Comparison of ENCODE assay signal across 21 cellular contexts in the genomic region with DNA sequence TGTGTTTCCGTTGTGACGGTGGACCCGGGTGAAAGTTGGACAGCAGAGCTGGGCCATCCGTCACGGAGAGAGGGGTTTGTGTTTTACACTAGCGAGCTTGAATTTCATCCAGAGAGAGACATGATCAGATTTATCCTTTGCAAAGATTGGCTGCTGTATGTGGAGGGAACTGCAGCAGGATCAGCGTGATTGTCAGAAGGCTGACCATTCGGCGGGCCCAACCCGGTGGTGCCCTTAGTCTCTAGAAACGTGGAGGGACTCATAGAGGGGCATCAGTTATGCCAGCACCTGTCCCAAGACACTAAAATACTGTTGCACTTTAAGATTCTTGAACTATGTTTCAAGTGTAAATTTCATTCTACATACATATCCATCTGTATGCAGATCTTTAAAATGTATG. TPM values are rescaled to one million over a fixed set of nuclear protein-coding genes. Genes with fewer than 3 reads are reported as not detected.
A peak's percentile ranks its signal among the peaks of the same experiment; 100 is the strongest.
DNase-seq lines count a peak whose midpoint lies in the region; ATAC-seq, FAIRE-seq and TF ChIP-seq lines count a peak whose summit lies in the region.
"Had no signal": no experiment of that assay in that cellular context is flagged by ENCODE, and none has a peak within 500 bp of the region (broad histone marks: within the 10 kb centered on the region; RNA-seq: fewer than 3 reads in every experiment).

No MANE protein-coding gene starts in this region.

- no peak for ATAC-seq in GM21367 (IDR thresholded peaks at IDR 0.05; ENCODE audit: unreplicated experiment)
- ATAC-seq: HepG2 had no signal

- peaks cover 66% of the 10 kb centered on the region for H3F3A ChIP-seq in neural progenitor cell (ENCODE audit: low read depth)

- TF ChIP-seq CTCF in D721Med (IDR thresholded peaks at IDR 0.05; ENCODE audit: insufficient read depth, missing control alignments) (no peak), WERI-Rb-1 (IDR thresholded peaks at IDR 0.05; ENCODE audit: low read depth, low read length) (no peak), endodermal cell (conservative IDR thresholded peaks at IDR 0.05) (no peak), neural progenitor cell (IDR thresholded peaks at IDR 0.05) (no peak)

- H3K4me1 Mint-ChIP-seq in endodermal cell (peaks cover 52% of the 10 kb centered on the region), neural progenitor cell (peaks cover 28% of the 10 kb centered on the region), immature natural killer cell (no peaks in the 10 kb centered on the region)
- H3K4me1 Mint-ChIP-seq: B cell had no signal

- H3K27ac ChIP-seq in WERI-Rb-1 (peak overlapping the region; percentile 26; the same call in 1 of the 2 replicates), endodermal cell (ENCODE audit: low read depth, low read length) (no peak overlapping the region), neural progenitor cell (peak overlapping the region; percentile 48)

- H4K20me1 ChIP-seq in neural progenitor cell (ENCODE audit: low read depth), result peaks cover 73% of the 10 kb centered on the region

- H3K36me3 Mint-ChIP-seq in endodermal cell (ENCODE audit: low read depth) (peaks cover 55% of the 10 kb centered on the region), neural progenitor cell (peaks cover 19% of the 10 kb centered on the region), immature natural killer cell (peaks cover 0 to 3% (median 0%) of the 10 kb centered on the region in 3 donors)

- no peaks in the 10 kb centered on the region for H3K27me3 ChIP-seq in WERI-Rb-1 (ENCODE audit: insufficient read depth, low read depth, severe bottlenecking)
- H3K27me3 ChIP-seq in endodermal cell (ENCODE audit: control insufficient read depth, insufficient read depth, low read length, poor library complexity, severe bottlenecking), result no peaks in the 10 kb centered on the region
- H3K27me3 ChIP-seq in neural progenitor cell, result no peaks in the 10 kb centered on the region

- H3K4me2 ChIP-seq in neural progenitor cell, result peak overlapping the region; percentile 58

- no peaks in the 10 kb centered on the region for H3K9me3 ChIP-seq in WERI-Rb-1 (ENCODE audit: severe bottlenecking)
- no peaks in the 10 kb centered on the region for H3K9me3 ChIP-seq in endodermal cell (ENCODE audit: control insufficient read depth, low read length)
- H3K9me3 ChIP-seq in neural progenitor cell (ENCODE audit: low read depth), result no peaks in the 10 kb centered on the region

- H3K9me3 Mint-ChIP-seq in endodermal cell (no peaks in the 10 kb centered on the region), neural progenitor cell (no peaks in the 10 kb centered on the region), immature natural killer cell (peaks cover 0 to 2% (median 0%) of the 10 kb centered on the region in 6 donors)
- H3K9me3 Mint-ChIP-seq: CD4-positive, alpha-beta T cell had no signal

- H3K9ac ChIP-seq in endodermal cell (ENCODE audit: extremely low read depth, low read length, poor library complexity, severe bottlenecking), result no peak overlapping the region
- H3K9ac ChIP-seq in neural progenitor cell, result no peak overlapping the region

- H3K4me1 ChIP-seq in endodermal cell (ENCODE audit: control insufficient read depth, insufficient read depth, low read length) (peaks cover 22% of the 10 kb centered on the region), neural progenitor cell (peaks cover 66% of the 10 kb centered on the region)

- H3K4me3 Mint-ChIP-seq in endodermal cell (no peak overlapping the region), neural progenitor cell (no peak overlapping the region), immature natural killer cell (no peak overlapping the region)
- H3K4me3 Mint-ChIP-seq: B cell; CD4-positive, alpha-beta T cell had no signal

- WGBS in endodermal cell (ENCODE audit: insufficient coverage in 1 of 2, insufficient read length in 1 of 2), 2 experiments, result 90 to 97% methylated on average over 8 to 11 of the region's 11 CpGs

- H3K79me2 ChIP-seq in neural progenitor cell (ENCODE audit: low read depth), result peaks cover 91% of the 10 kb centered on the region

- H2AFZ ChIP-seq in neural progenitor cell (replicated peaks), result no peak overlapping the region

- DNase-seq in D721Med (ENCODE audit: insufficient read length, low spot score) (no peak), WERI-Rb-1 (peak; percentile 9), endodermal cell (peak; percentile 41), neural progenitor cell (ENCODE audit: low spot score) (no peak), immature natural killer cell (no peak), glomerular visceral epithelial cell (ENCODE audit: extremely low spot score) (no peak), AG08396 (ENCODE audit: low spot score) (no peak)
- DNase-seq: ACHN; C1 segment of cervical spinal cord; Calu3; CD4-positive, alpha-beta T cell; DMS153; DMS79 treated with DMSO at 0.1 percent for 48 hours; GDM1 had no signal

- H3K27ac Mint-ChIP-seq in endodermal cell (no peak overlapping the region), neural progenitor cell (no peak overlapping the region), immature natural killer cell (no peak overlapping the region)
- H3K27ac Mint-ChIP-seq: B cell; CD4-positive, alpha-beta T cell had no signal

- no peaks in the 10 kb centered on the region for H3K27me3 Mint-ChIP-seq in endodermal cell (ENCODE audit: insufficient read depth)
- no peaks in the 10 kb centered on the region for H3K27me3 Mint-ChIP-seq in neural progenitor cell (ENCODE audit: insufficient read depth, low read depth)
- peaks cover 2 to 34% (median 4%) of the 10 kb centered on the region in 3 donors for H3K27me3 Mint-ChIP-seq in immature natural killer cell (ENCODE audit: low read depth in 3 of 3)

- H3K4me3 ChIP-seq in WERI-Rb-1 (ENCODE audit: low read depth, low read length) (no peak overlapping the region), endodermal cell (ENCODE audit: low read length) (peak overlapping the region; percentile 26), neural progenitor cell (no peak overlapping the region)

- peaks cover 27% of the 10 kb centered on the region for H3K36me3 ChIP-seq in WERI-Rb-1
- peaks cover 75% of the 10 kb centered on the region for H3K36me3 ChIP-seq in endodermal cell (ENCODE audit: control insufficient read depth, insufficient read depth, low read length)
- H3K36me3 ChIP-seq in neural progenitor cell, result peaks cover 17% of the 10 kb centered on the region

- peak; percentile 60 for FAIRE-seq in D721Med (lab: Jason Lieb, UNC)
- FAIRE-seq: GM12892, GM19239, H54, HepG2, HTR-8/SVneo had no signal

RNA-seq across cellular contexts. Expression of gene FAM124A, which starts 6.9 kb away (rescaled TPM):
- 10 to 100 TPM; 49.7 to 56.6 TPM for total RNA-seq in endodermal cell
- polyA plus RNA-seq in endodermal cell (2013, experiment 1 of 2), result 9.0 TPM
- 7.9 TPM for polyA plus RNA-seq in endodermal cell (2013, experiment 2 of 2)
- 22.6 and 41.1 TPM in 2 replicates for total RNA-seq in neural progenitor cell (ENCODE audit: low replicate concordance)
- under 1 TPM in 1 of 3 donors, not detected in 2; 0.03 TPM for polyA plus RNA-seq in immature natural killer cell
- total RNA-seq: CD4-positive, alpha-beta T cell; HepG2 had no signal
- polyA plus RNA-seq: HepG2 had no signal

Comparison
In these comparisons a context has a peak if more than half of its experiments do, and no peak if none do; other contexts are left out.
1. DNase-seq: peak in WERI-Rb-1 (single experiment) and endodermal cell (single experiment); none in D721Med (single experiment), neural progenitor cell (single experiment), immature natural killer cell (0 of 3), glomerular visceral epithelial cell (single experiment) and AG08396 (single experiment).